Comparison of ENCODE assay signal across 17 cellular contexts in the genomic region with DNA sequence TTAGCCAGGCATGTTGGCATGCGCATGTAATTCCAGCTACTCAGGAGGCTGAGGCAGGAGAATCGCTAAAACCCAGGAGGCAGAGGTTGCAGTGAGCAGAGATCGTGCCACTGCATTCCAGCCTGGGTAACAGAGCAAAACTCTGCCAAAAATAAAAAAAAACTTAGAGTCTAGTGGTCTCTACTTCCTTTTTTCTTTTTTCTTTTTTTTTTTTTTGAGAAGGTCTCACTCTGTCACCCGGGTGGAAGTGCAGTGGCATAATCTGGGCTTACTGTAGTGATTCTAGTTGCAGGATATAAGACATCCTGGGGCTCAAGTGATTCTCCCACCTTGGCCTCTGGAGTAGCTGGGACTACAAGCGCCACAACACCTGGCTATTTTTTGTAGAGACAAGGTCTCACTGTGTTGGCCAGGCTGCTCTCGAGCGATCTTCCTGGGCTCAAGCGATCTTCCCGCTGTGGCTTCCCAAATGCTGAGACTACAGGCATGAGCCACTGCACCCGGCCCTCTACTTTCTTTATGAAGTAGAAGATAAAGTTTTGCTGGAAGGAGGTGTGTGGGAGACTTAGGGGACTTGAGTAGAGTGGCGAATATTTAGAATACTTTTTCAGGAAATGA.
"Had no signal": no experiment of that assay in that cellular context is flagged by ENCODE, and none has a peak within 500 bp of the region (broad histone marks: within the 10 kb centered on the region; RNA-seq: fewer than 3 reads in every experiment).

No MANE protein-coding gene starts in this region.

- H3K9me3 ChIP-seq: lower lobe of right lung, pancreas, tibial artery, uterus had no signal

- H3K27me3 ChIP-seq: pancreas, uterus had no signal

- H3K9me3 Mint-ChIP-seq: activated naive CD8-positive, alpha-beta T cell treated with anti-CD3 and anti-CD28 coated beads, Interleukin-2, amount 10 ng/mL, durations not matched to agents 7 days and 5 days; brain; central memory CD8-positive, alpha-beta T cell; naive thymus-derived CD4-positive, alpha-beta T cell had no signal

- H3K27ac ChIP-seq: coronary artery, lower lobe of right lung, pancreas, tibial artery, uterus had no signal

- ATAC-seq: esophagus mucosa, lower lobe of right lung, pancreas had no signal

- H3K4me1 ChIP-seq: lower lobe of right lung, pancreas, tibial artery, uterus had no signal

- H3K4me1 Mint-ChIP-seq: brain; central memory CD8-positive, alpha-beta T cell; naive thymus-derived CD4-positive, alpha-beta T cell had no signal

- H3K4me3 Mint-ChIP-seq: activated naive CD8-positive, alpha-beta T cell treated with anti-CD3 and anti-CD28 coated beads, Interleukin-2, amount 10 ng/mL, durations not matched to agents 7 days and 5 days; brain; central memory CD8-positive, alpha-beta T cell; naive thymus-derived CD4-positive, alpha-beta T cell had no signal

- H3K36me3 ChIP-seq: lower lobe of right lung, pancreas, tibial artery, uterus had no signal

- DNase-seq: activated CD4-positive, alpha-beta T cell treated with anti-CD3 and anti-CD28 coated beads, Interleukin-2, amount 50 U/mL, for 4 hours; activated CD4-positive, CD25-positive, alpha-beta regulatory T cell treated with anti-CD3 and anti-CD28 coated beads, Interleukin-2, amount 50 U/mL, for 72 hours; activated naive CD4-positive, alpha-beta T cell; activated naive CD8-positive, alpha-beta T cell treated with anti-CD3 and anti-CD28 coated beads, Interleukin-2, amount 10 ng/mL, durations not matched to agents 7 days and 5 days; activated T-cell treated with anti-CD3 and anti-CD28 coated beads for 4 hours; lower lobe of right lung; naive thymus-derived CD4-positive, alpha-beta T cell; pancreas; stimulated activated CD4-positive, alpha-beta T cell treated with anti-CD3 and anti-CD28 coated beads, Interleukin-12 subunit alpha, Interleukin-12 subunit beta, amount 100 ng/mL, for 4 hours; stimulated activated naive CD4-positive, alpha-beta T cell; T1000; tibial artery; uterus had no signal

- H3K4me3 ChIP-seq: coronary artery, lower lobe of right lung, pancreas, tibial artery, uterus had no signal

- H3K27ac Mint-ChIP-seq: activated naive CD8-positive, alpha-beta T cell treated with anti-CD3 and anti-CD28 coated beads, Interleukin-2, amount 10 ng/mL, durations not matched to agents 7 days and 5 days; brain; naive thymus-derived CD4-positive, alpha-beta T cell had no signal

- H3K36me3 Mint-ChIP-seq: activated naive CD8-positive, alpha-beta T cell treated with anti-CD3 and anti-CD28 coated beads, Interleukin-2, amount 10 ng/mL, durations not matched to agents 7 days and 5 days; brain; naive thymus-derived CD4-positive, alpha-beta T cell had no signal
